In genomic region chr7:101708223-101708622, GRCh38 we compare ENCODE assay signal across 15 cellular contexts.
DNase-seq lines count a peak whose midpoint lies in the region; ATAC-seq, FAIRE-seq and TF ChIP-seq lines count a peak whose summit lies in the region.
"Had no signal": no experiment of that assay in that cellular context is flagged by ENCODE, and none has a peak within 500 bp of the region (broad histone marks: within the 10 kb centered on the region; RNA-seq: fewer than 3 reads in every experiment).

No MANE protein-coding gene starts in this region.

- POLR2A ChIA-PET in HepG2 (lab: Yijun Ruan, JAX), result no interaction called here
- POLR2A ChIA-PET in K562 (lab: Yijun Ruan, JAX), result no interaction called here

- H4K20me1 ChIP-seq in HepG2 (ENCODE audit: insufficient read depth, low read length) (no peaks in the 10 kb centered on the region), K562 (replicated peaks; ENCODE audit: control insufficient read depth, insufficient read depth, low read length) (0 out of 2 replicates have a peak, but pooled peaks cover 11% of the 10 kb centered on the region), hepatocyte (ENCODE audit: insufficient read depth, poor library complexity, severe bottlenecking) (no peaks in the 10 kb centered on the region)
- H4K20me1 ChIP-seq: BLaER1 had no signal

- H3K4me1 ChIP-seq in HepG2 (ENCODE audit: insufficient read depth, low read length) (peaks cover 9% of the 10 kb centered on the region), right lobe of liver (no peaks in the 10 kb centered on the region), K562 (replicated peaks in 1 of 2; ENCODE audit: control insufficient read depth in 2 of 2, insufficient read depth in 2 of 2, low read length in 2 of 2) (no peaks in the 10 kb centered on the region; a peak in 1 of 5 replicates), hepatocyte (ENCODE audit: insufficient read depth) (peaks cover 5% of the 10 kb centered on the region)
- H3K4me1 ChIP-seq: BLaER1, HAP-1 had no signal

- H3K9ac ChIP-seq in HepG2 (ENCODE audit: insufficient read depth, low read depth, low read length) (no peak overlapping the region), K562 (ENCODE audit: insufficient read depth in 1 of 2, low read depth in 2 of 2, low read length in 2 of 2) (no peak overlapping the region)
- H3K9ac ChIP-seq: BLaER1 had no signal

- BruUV-seq in HepG2 (replicated peaks; lab: Mats Ljungman, UMichigan) (no TSS peak), K562 (replicated peaks; lab: Mats Ljungman, UMichigan) (no TSS peak)

- DNase-seq in HepG2 (ENCODE audit: low spot score), result no peak
- DNase-seq in right lobe of liver, result no peak
- DNase-seq in K562 (ENCODE audit: extremely low read depth in 1 of 4, low spot score in 3 of 4), result no peak
- no peak for DNase-seq in hepatocyte (ENCODE audit: low spot score)
- DNase-seq in activated CD4-positive, CD25-positive, alpha-beta regulatory T cell (lab: John Stamatoyannopoulos, UW), result no peak
- DNase-seq in HuH-7.5 (ENCODE audit: low spot score), result no peak
- DNase-seq in RCC 7860 (ENCODE audit: low spot score), result no peak
- DNase-seq: CD4-positive, alpha-beta memory T cell; DMS79 treated with DMSO at 0.1 percent for 48 hours; GF-D8; KBM-7 had no signal

- in situ Hi-C loops in HepG2 (cut with HindIII; ENCODE audit: extremely low pct_ligation_motif_present, low pct_unique_long_range_greater_than_20kb) (no loop called here), K562 (cut with MboI) (loop anchor here (5.0 kb wide), 1 partner anchor 104 kb away; no protein-coding TSS in a partner anchor)

- no peak overlapping the region for H3K27ac ChIP-seq in HepG2 (ENCODE audit: extremely low read length, insufficient read depth, low read length)
- no peak overlapping the region for H3K27ac ChIP-seq in right lobe of liver
- no peak overlapping the region for H3K27ac ChIP-seq in K562 (ENCODE audit: extremely low read depth, low read depth, low read length)
- peak overlapping the region; percentile 65 for H3K27ac ChIP-seq in hepatocyte
- H3K27ac ChIP-seq: 22Rv1, BLaER1 had no signal

- no peaks in the 10 kb centered on the region for H3K36me3 ChIP-seq in HepG2 (replicated peaks in 1 of 2; ENCODE audit: control insufficient read depth in 1 of 2, insufficient read depth in 2 of 2, low read length in 2 of 2)
- H3K36me3 ChIP-seq in right lobe of liver, result no peaks in the 10 kb centered on the region
- no peaks in the 10 kb centered on the region for H3K36me3 ChIP-seq in K562 (ENCODE audit: control insufficient read depth, insufficient read depth, low read length)
- H3K36me3 ChIP-seq in hepatocyte (replicated peaks; ENCODE audit: insufficient read depth, low read depth), result no peaks in the 10 kb centered on the region
- H3K36me3 ChIP-seq: BLaER1, HAP-1 had no signal

- H3K79me2 ChIP-seq in HepG2 (ENCODE audit: insufficient read depth, low read length), result no peaks in the 10 kb centered on the region
- no peaks in the 10 kb centered on the region for H3K79me2 ChIP-seq in K562 (ENCODE audit: control insufficient read depth, insufficient read depth, low read length)
- no peaks in the 10 kb centered on the region for H3K79me2 ChIP-seq in hepatocyte

- H3K9me3 ChIP-seq in HepG2 (ENCODE audit: low read length), result no peaks in the 10 kb centered on the region
- no peaks in the 10 kb centered on the region for H3K9me3 ChIP-seq in right lobe of liver
- H3K9me3 ChIP-seq in K562 (replicated peaks; ENCODE audit: control insufficient read depth, insufficient read depth, low read depth, low read length), result no peaks in the 10 kb centered on the region
- no peaks in the 10 kb centered on the region for H3K9me3 ChIP-seq in hepatocyte (ENCODE audit: low read depth)
- H3K9me3 ChIP-seq: BLaER1, HAP-1 had no signal

- FAIRE-seq in HepG2 (lab: Jason Lieb, UNC), result no peak
- no peak for FAIRE-seq in K562 (lab: Jason Lieb, UNC)
- FAIRE-seq in RCC 7860 (lab: Jason Lieb, UNC), result no peak

- TF ChIP-seq EP300 in HepG2 (IDR thresholded peaks at IDR 0.05; ENCODE audit: low read depth in 2 of 2, low read length in 2 of 2) (no peak), HepG2 (CRISPR knock-in tag; IDR thresholded peaks at IDR 0.05; ENCODE audit: borderline replicate concordance) (no peak), K562 (IDR thresholded peaks at IDR 0.05; ENCODE audit: low read length) (no peak)

- H3K27me3 ChIP-seq in HepG2 (ENCODE audit: control insufficient read depth in 1 of 2, insufficient read depth in 2 of 2, low read length in 2 of 2) (peaks cover 5 to 19% of the 10 kb centered on the region in 2 experiments; a peak in 4 of 5 replicates), right lobe of liver (no peaks in the 10 kb centered on the region), K562 (ENCODE audit: control insufficient read depth in 2 of 2, insufficient read depth in 2 of 2, low read length in 2 of 2) (peaks cover 32 to 50% of the 10 kb centered on the region in 2 experiments), hepatocyte (no peaks in the 10 kb centered on the region)
- H3K27me3 ChIP-seq: BLaER1 had no signal

- TF ChIP-seq POLR2A in HepG2 (IDR thresholded peaks at IDR 0.05; ENCODE audit: insufficient read depth in 1 of 2, low read depth in 2 of 2, low read length in 2 of 2) (no peak), right lobe of liver (IDR thresholded peaks at IDR 0.05) (no peak), K562 (conservative IDR thresholded peaks at IDR 0.05) (no peak)

- intact Hi-C loops in HepG2 (cut with micrococcal nuclease; ENCODE audit: unreplicated experiment), result no loop called here
- intact Hi-C loops in right lobe of liver (cut with DNase I), result no loop called here
- intact Hi-C loops in K562 (cut with micrococcal nuclease), result no loop called here

- no peak overlapping the region for H3K4me3 ChIP-seq in HepG2 (replicated peaks in 1 of 3; ENCODE audit: insufficient read depth in 1 of 3, low read depth in 2 of 3, low read length in 3 of 3)
- H3K4me3 ChIP-seq in right lobe of liver, result no peak overlapping the region
- no peak overlapping the region for H3K4me3 ChIP-seq in K562
- no peak overlapping the region for H3K4me3 ChIP-seq in hepatocyte
- H3K4me3 ChIP-seq: BLaER1, HAP-1 had no signal

- H3K4me2 ChIP-seq in HepG2 (ENCODE audit: low read depth, low read length) (no peak overlapping the region), K562 (ENCODE audit: insufficient read depth, low read length) (no peak overlapping the region), hepatocyte (no peak overlapping the region)
- H3K4me2 ChIP-seq: BLaER1 had no signal

- CTCF ChIA-PET in HepG2 (lab: Yijun Ruan, JAX; ENCODE audit: low intra/inter-chr PET ratio, low total read pairs), result no interaction called here
- CTCF ChIA-PET in K562 (lab: Yijun Ruan, JAX; ENCODE audit: low intra/inter-chr PET ratio), result no interaction called here

- H3K9me2 ChIP-seq in hepatocyte (replicated peaks; ENCODE audit: insufficient read depth), result no peaks in the 10 kb centered on the region

- WGBS in HepG2 (ENCODE audit: low lambda C conversion rate), result 15% methylated on average over 4 of the region's 7 CpGs
- WGBS in right lobe of liver (ENCODE audit: insufficient coverage, low coverage, low lambda C conversion rate, missing lambda C conversion rate), result 51% methylated on average over 6 of the region's 7 CpGs
- WGBS in K562 (ENCODE audit: insufficient coverage, low coverage, missing lambda C conversion rate), result 3% methylated on average over 7 of the region's 7 CpGs
- 88% methylated on average over 7 of the region's 7 CpGs for WGBS in hepatocyte (ENCODE audit: low lambda C conversion rate, missing lambda C conversion rate)

- no peak overlapping the region for H2AFZ ChIP-seq in HepG2 (ENCODE audit: low read length)
- no peak overlapping the region for H2AFZ ChIP-seq in K562 (ENCODE audit: low read depth, low read length)
- no peak overlapping the region for H2AFZ ChIP-seq in hepatocyte

- TF ChIP-seq RAD21 in HepG2 (CRISPR knock-in tag; IDR thresholded peaks at IDR 0.05) (no peak), K562 (CRISPR knock-in tag; conservative IDR thresholded peaks at IDR 0.05 in 1 of 2, IDR thresholded peaks at IDR 0.05 in 1 of 2) (no peak)

- TF ChIP-seq CTCF in HepG2 (CRISPR knock-in tag; IDR thresholded peaks at IDR 0.05) (no peak), right lobe of liver (IDR thresholded peaks at IDR 0.05) (no peak), K562 (IDR thresholded peaks at IDR 0.05 in 2 of 3, conservative IDR thresholded peaks at IDR 0.05 in 1 of 3; ENCODE audit: insufficient read depth in 2 of 3, low read depth in 1 of 3, low read length in 3 of 3) (no peak), hepatocyte (IDR thresholded peaks at IDR 0.05; ENCODE audit: poor library complexity) (no peak)

- no peaks in the 10 kb centered on the region for H3K9me1 ChIP-seq in K562 (ENCODE audit: control insufficient read depth, insufficient read depth, low read length)

- ATAC-seq in HepG2, result no peak
- ATAC-seq in right lobe of liver, result no peak
- ATAC-seq in K562, result no peak
- no peak for ATAC-seq in HG02885 (IDR thresholded peaks at IDR 0.05; ENCODE audit: poor library complexity, unreplicated experiment)

TF ChIP-seq in HepG2, 621 proteins besides CTCF, POLR2A, EP300 and RAD21:
- peak; percentile 97 for TF ChIP-seq ZNF768 (CRISPR knock-in tag; IDR thresholded peaks at IDR 0.05)
- TF ChIP-seq HHEX (CRISPR knock-in tag; IDR thresholded peaks at IDR 0.05), result no peak
- 0 out of 2 replicates have a peak, but pooled peaks have one; percentile 29 for TF ChIP-seq ZMYM3 (CRISPR knock-in tag; IDR thresholded peaks at IDR 0.05)
TF ChIP-seq in HepG2: peak in this region for 2.

TF ChIP-seq in K562, 482 proteins besides CTCF, POLR2A, EP300 and RAD21 (continues in another document):
- TF ChIP-seq ZC3H11A (IDR thresholded peaks at IDR 0.05; ENCODE audit: low read depth, low read length) (no peak), GTF2B (IDR thresholded peaks at IDR 0.05; ENCODE audit: extremely low read depth, insufficient read length) (no peak), HDAC2 (IDR thresholded peaks at IDR 0.05) (peak; percentile 63), BCOR (IDR thresholded peaks at IDR 0.05) (peak; percentile 93), ZBTB9 (CRISPR knock-in tag; IDR thresholded peaks at IDR 0.05) (no peak), KDM1A (IDR thresholded peaks at IDR 0.05) (peak; percentile 52 to 69; a peak in 3 of 4 replicates)

Comparison
In these comparisons a context has a peak if more than half of its experiments do, and no peak if none do; other contexts are left out.
1. Of the 241 proteins assayed by ChIP-seq in both HepG2 and K562: peak only in HepG2: none; only in K562: CBX1, CHD4, HDAC2, KDM1A, PTBP1 and ZFP36; in both: none; in neither: 235.